ENCODE assay signal across 19 cellular contexts in the genomic region with DNA sequence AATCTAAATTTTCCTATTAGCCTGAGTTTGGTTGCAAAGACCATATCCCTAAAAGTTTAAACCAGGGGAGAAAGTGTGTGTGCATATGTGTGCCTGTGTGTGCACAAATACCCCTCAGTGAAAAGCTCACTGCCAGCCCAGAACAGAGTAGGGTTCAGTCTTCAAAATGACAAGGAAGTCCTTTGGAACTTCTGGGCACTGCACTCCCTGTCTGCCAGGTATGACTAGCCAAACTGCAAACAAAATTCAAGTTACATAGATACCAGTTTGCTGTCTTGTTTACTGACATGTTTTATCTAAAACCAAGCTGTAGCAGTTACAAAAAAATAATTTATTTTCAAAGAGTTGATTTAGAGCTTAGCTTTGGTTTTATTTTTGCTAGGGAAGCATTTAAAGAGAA.
DNase-seq lines count a peak whose midpoint lies in the region; ATAC-seq, FAIRE-seq and TF ChIP-seq lines count a peak whose summit lies in the region.
"Had no signal": no experiment of that assay in that cellular context is flagged by ENCODE, and none has a peak within 500 bp of the region (broad histone marks: within the 10 kb centered on the region; RNA-seq: fewer than 3 reads in every experiment).

No MANE protein-coding gene starts in this region.

- H2AFZ ChIP-seq in keratinocyte (ENCODE audit: control insufficient read depth, low read length) (no peak overlapping the region), GM23248 (no peak overlapping the region)

- in situ Hi-C loops in GM23248 (cut with MboI) = no loop called here

- H3K9ac ChIP-seq in keratinocyte (ENCODE audit: control insufficient read depth, extremely low read depth, insufficient read depth, low read length) = no peak overlapping the region
- no peak overlapping the region for H3K9ac ChIP-seq in GM23248
- H3K9ac ChIP-seq: BLaER1 treated with 17β-estradiol and CSF1 and Interleukin-3, amounts not matched to agents 10 nM and 100 nM had no signal

- peaks cover 5% of the 10 kb centered on the region for H3K9me1 ChIP-seq in keratinocyte (ENCODE audit: control insufficient read depth, extremely low read depth, insufficient read depth, low read length)

- H3K79me2 ChIP-seq in keratinocyte (ENCODE audit: control insufficient read depth, insufficient read depth, low read length) (peaks cover 91% of the 10 kb centered on the region), GM23248 (ENCODE audit: insufficient read depth) (no peaks in the 10 kb centered on the region)

- no peaks in the 10 kb centered on the region for H3K9me2 ChIP-seq in GM23248 (ENCODE audit: insufficient read depth)

- peak; percentile 1 for DNase-seq in DMS 273 treated with DMSO at 0.1 percent for 48 hours (lab: John Stamatoyannopoulos, UW)
- no peak for DNase-seq in DMS 273 (lab: John Stamatoyannopoulos, UW; ENCODE audit: unreplicated experiment)
- DNase-seq in body of pancreas = peak in 2 of 4 donors; percentile 10 to 20
- no peak for DNase-seq in keratinocyte (ENCODE audit: low read depth, low spot score)
- peak in 1 of 2 donors; percentile 12 for DNase-seq in thyroid gland
- DNase-seq in GM19240 (ENCODE audit: insufficient read length, low spot score) = no peak
- no peak for DNase-seq in NCI-H82 treated with DMSO at 0.1 percent for 48 hours (lab: John Stamatoyannopoulos, UW; ENCODE audit: unreplicated experiment)
- DNase-seq in GM23248 = no peak
- DNase-seq: Calu3; CD8-positive, alpha-beta T cell; GOT3; H7; HFFc6; KBM-7 had no signal

- H3K4me2 ChIP-seq in keratinocyte (ENCODE audit: control insufficient read depth, extremely low read depth, insufficient read depth, low read depth, low read length) = no peak overlapping the region
- no peak overlapping the region for H3K4me2 ChIP-seq in GM23248 (ENCODE audit: unreplicated experiment)
- H3K4me2 ChIP-seq: BLaER1 treated with 17β-estradiol and CSF1 and Interleukin-3, amounts not matched to agents 10 nM and 100 nM had no signal

- TF ChIP-seq POLR2A in body of pancreas (IDR thresholded peaks at IDR 0.05) (no peak), thyroid gland (IDR thresholded peaks at IDR 0.05) (no peak)

- peak; percentile 46 for FAIRE-seq in keratinocyte (lab: Jason Lieb, UNC)
- FAIRE-seq: G401.6 had no signal

- H3K4me3 ChIP-seq in body of pancreas = no peak overlapping the region
- H3K4me3 ChIP-seq in keratinocyte (ENCODE audit: control insufficient read depth in 2 of 3, extremely low read depth in 1 of 3, insufficient read depth in 2 of 3, low read depth in 1 of 3, low read length in 3 of 3) = no peak overlapping the region
- no peak overlapping the region for H3K4me3 ChIP-seq in thyroid gland (replicated peaks in 1 of 3)
- H3K4me3 ChIP-seq in GM23248 = no peak overlapping the region
- H3K4me3 ChIP-seq: BLaER1 treated with 17β-estradiol and CSF1 and Interleukin-3, amounts not matched to agents 10 nM and 100 nM had no signal

- H3K9me3 ChIP-seq in body of pancreas (no peaks in the 10 kb centered on the region), keratinocyte (ENCODE audit: control insufficient read depth, low read depth, low read length) (no peaks in the 10 kb centered on the region), thyroid gland (no peaks in the 10 kb centered on the region), GM23248 (ENCODE audit: low read depth) (no peaks in the 10 kb centered on the region)
- H3K9me3 ChIP-seq: BLaER1 treated with 17β-estradiol and CSF1 and Interleukin-3, amounts not matched to agents 10 nM and 100 nM had no signal

- H3K27ac ChIP-seq in body of pancreas (peak overlapping the region in 3 of 4 donors; percentile 79 to 82 (median 80)), keratinocyte (ENCODE audit: control insufficient read depth, insufficient read depth, low read length) (no peak overlapping the region), thyroid gland (peak overlapping the region; percentile 9 to 84 (median 10)), GM23248 (no peak overlapping the region)
- H3K27ac ChIP-seq: 22Rv1; BLaER1 treated with 17β-estradiol and CSF1 and Interleukin-3, amounts not matched to agents 10 nM and 100 nM; HL-60 had no signal

- dilution Hi-C loops in keratinocyte (cut with MboI; ENCODE audit: extremely low pct_ligation_motif_present, low sequenced_read_pairs) = no loop called here

- ATAC-seq in body of pancreas = no peak
- ATAC-seq: CD8-positive, alpha-beta T cell; HCT116 had no signal

- H3F3A ChIP-seq in GM23248 (ENCODE audit: insufficient read depth) = no peaks in the 10 kb centered on the region

- intact Hi-C loops in body of pancreas (cut with DNase I) (no loop called here), thyroid gland (cut with DNase I) (no loop called here)

- H4K20me1 ChIP-seq in keratinocyte (ENCODE audit: control insufficient read depth, extremely low read depth, insufficient read depth, low read length) (peaks cover 8% of the 10 kb centered on the region), GM23248 (ENCODE audit: insufficient read depth) (0 out of 2 replicates have a peak, but pooled peaks cover 3% of the 10 kb centered on the region)
- H4K20me1 ChIP-seq: BLaER1 treated with 17β-estradiol and CSF1 and Interleukin-3, amounts not matched to agents 10 nM and 100 nM had no signal

- H3K27me3 ChIP-seq in body of pancreas (no peaks in the 10 kb centered on the region), keratinocyte (ENCODE audit: control insufficient read depth, extremely low read depth, insufficient read depth, low read length) (no peaks in the 10 kb centered on the region), thyroid gland (no peaks in the 10 kb centered on the region), GM23248 (replicated peaks; ENCODE audit: insufficient read depth) (no peaks in the 10 kb centered on the region)
- H3K27me3 ChIP-seq: BLaER1 treated with 17β-estradiol and CSF1 and Interleukin-3, amounts not matched to agents 10 nM and 100 nM had no signal

- no peaks in the 10 kb centered on the region for H3K36me3 ChIP-seq in body of pancreas (replicated peaks in 1 of 2; ENCODE audit: insufficient read depth in 1 of 2, low read depth in 2 of 2)
- H3K36me3 ChIP-seq in keratinocyte (ENCODE audit: control insufficient read depth in 2 of 2, extremely low read depth in 1 of 2, insufficient read depth in 2 of 2, low read length in 2 of 2) = peaks cover 3 to 8% of the 10 kb centered on the region in 2 experiments
- no peaks in the 10 kb centered on the region for H3K36me3 ChIP-seq in thyroid gland
- H3K36me3 ChIP-seq in GM23248 (ENCODE audit: low read depth) = no peaks in the 10 kb centered on the region
- H3K36me3 ChIP-seq: BLaER1 treated with 17β-estradiol and CSF1 and Interleukin-3, amounts not matched to agents 10 nM and 100 nM had no signal

- TF ChIP-seq CTCF in body of pancreas (IDR thresholded peaks at IDR 0.05) = no peak
- TF ChIP-seq CTCF in keratinocyte (optimal IDR thresholded peaks at IDR 0.05 in 1 of 3, IDR thresholded peaks at IDR 0.05 in 1 of 3, conservative IDR thresholded peaks at IDR 0.05 in 1 of 3; ENCODE audit: extremely low read depth in 1 of 3, insufficient read depth in 2 of 3, low read length in 3 of 3) = no peak
- no peak for TF ChIP-seq CTCF in thyroid gland (IDR thresholded peaks at IDR 0.05)

- H3K4me1 ChIP-seq in body of pancreas (peaks cover 65% of the 10 kb centered on the region), keratinocyte (ENCODE audit: control insufficient read depth, extremely low read depth, insufficient read depth, low read length) (no peaks in the 10 kb centered on the region), thyroid gland (peaks cover 37 to 56% of the 10 kb centered on the region in 2 donors), GM23248 (ENCODE audit: insufficient read depth) (0 out of 2 replicates have a peak, but pooled peaks cover 3% of the 10 kb centered on the region)
- H3K4me1 ChIP-seq: BLaER1 treated with 17β-estradiol and CSF1 and Interleukin-3, amounts not matched to agents 10 nM and 100 nM had no signal

Comparison
In these comparisons a context has a peak if more than half of its experiments do, and no peak if none do; other contexts are left out.
1. H3K27ac ChIP-seq: peak in body of pancreas (3 of 4) and thyroid gland (3 of 3); none in keratinocyte (single experiment) and GM23248 (single experiment).